Comparison of ENCODE assay signal across 18 cellular contexts in genomic region chr10:36164556-36165504, GRCh38.
DNase-seq lines count a peak whose midpoint lies in the region; ATAC-seq and TF ChIP-seq lines count a peak whose summit lies in the region.
"Had no signal": no experiment of that assay in that cellular context is flagged by ENCODE, and none has a peak within 500 bp of the region (broad histone marks: within the 10 kb centered on the region; RNA-seq: fewer than 3 reads in every experiment).

No MANE protein-coding gene starts in this region.

- H3K4ac ChIP-seq in mesendoderm (ENCODE audit: low read depth, low read length) = no peak overlapping the region

- H3K27ac ChIP-seq in heart left ventricle = no peak overlapping the region
- no peak overlapping the region for H3K27ac ChIP-seq in mesendoderm (ENCODE audit: low read depth, low read length)
- H3K27ac ChIP-seq in vagina = no peak overlapping the region
- H3K27ac ChIP-seq: BLaER1, GM23248, HL-60 had no signal

- TF ChIP-seq POLR2A in heart left ventricle (IDR thresholded peaks at IDR 0.05) (no peak), vagina (IDR thresholded peaks at IDR 0.05) (no peak)

- intact Hi-C loops in Right ventricle myocardium superior (cut with DNase I) (no loop called here), cardiac septum (cut with DNase I) (no loop called here), heart left ventricle (cut with DNase I) (no loop called here), left ventricle myocardium superior (cut with micrococcal nuclease) (no loop called here), vagina (cut with DNase I) (no loop called here)

- TF ChIP-seq CTCF in heart left ventricle (IDR thresholded peaks at IDR 0.05) = no peak
- TF ChIP-seq CTCF in vagina (IDR thresholded peaks at IDR 0.05) = no peak

- no peak overlapping the region for H3K4me3 ChIP-seq in heart left ventricle
- no peak overlapping the region for H3K4me3 ChIP-seq in mesendoderm (ENCODE audit: low read length)
- H3K4me3 ChIP-seq in vagina = no peak overlapping the region
- H3K4me3 ChIP-seq: BLaER1, GM23248 had no signal

- H2BK5ac ChIP-seq in mesendoderm (ENCODE audit: low read length) = no peak overlapping the region

- no peak overlapping the region for H2BK15ac ChIP-seq in mesendoderm (replicated peaks; ENCODE audit: low read depth)

- H3K27me3 ChIP-seq in heart left ventricle (no peaks in the 10 kb centered on the region), mesendoderm (ENCODE audit: insufficient read depth, low read length, poor library complexity) (no peaks in the 10 kb centered on the region), vagina (no peaks in the 10 kb centered on the region)
- H3K27me3 ChIP-seq: BLaER1 had no signal

- no peaks in the 10 kb centered on the region for H3K36me3 ChIP-seq in heart left ventricle
- H3K36me3 ChIP-seq in mesendoderm (ENCODE audit: control insufficient read depth, insufficient read depth, low read length) = no peaks in the 10 kb centered on the region
- H3K36me3 ChIP-seq in vagina = no peaks in the 10 kb centered on the region
- H3K36me3 ChIP-seq: BLaER1 had no signal

- no peak overlapping the region for H2BK120ac ChIP-seq in mesendoderm (ENCODE audit: low read depth, low read length)

- H3K4me1 ChIP-seq in heart left ventricle (peaks cover 0 to 6% (median 0%) of the 10 kb centered on the region in 12 donors), mesendoderm (ENCODE audit: control insufficient read depth, low read depth, low read length) (no peaks in the 10 kb centered on the region), vagina (no peaks in the 10 kb centered on the region)
- H3K4me1 ChIP-seq: BLaER1 had no signal

- no peak overlapping the region for H3K9ac ChIP-seq in mesendoderm (ENCODE audit: low read length)
- H3K9ac ChIP-seq: BLaER1, GM23248 had no signal

- H3K56ac ChIP-seq in mesendoderm (ENCODE audit: low read length) = no peak overlapping the region

- no peaks in the 10 kb centered on the region for H3K4me1 Mint-ChIP-seq in activated T-cell treated with anti-CD3 and anti-CD28 coated beads, Interleukin-2, amount 50 U/mL, for 72 hours (ENCODE audit: low read depth)

- H2AK5ac ChIP-seq in mesendoderm (ENCODE audit: low read length) = no peak overlapping the region

- WGBS in heart left ventricle, 4 donors = 57 to 72% (median 67%) methylated on average over 4 of the region's 4 CpGs
- WGBS in mesendoderm (ENCODE audit: extremely low coverage, insufficient coverage, low lambda C conversion rate) = no CpG with 5 or more reads among the region's 4 CpGs

- no peaks in the 10 kb centered on the region for H3K27me3 Mint-ChIP-seq in activated T-cell treated with anti-CD3 and anti-CD28 coated beads, Interleukin-2, amount 50 U/mL, for 72 hours (ENCODE audit: low read depth)

- no peak overlapping the region for H3K4me2 ChIP-seq in mesendoderm (ENCODE audit: low read length)
- H3K4me2 ChIP-seq: BLaER1 had no signal

- no peaks in the 10 kb centered on the region for H3K36me3 Mint-ChIP-seq in activated T-cell treated with anti-CD3 and anti-CD28 coated beads, Interleukin-2, amount 50 U/mL, for 72 hours (ENCODE audit: insufficient read depth in 2 of 2)
- H3K36me3 Mint-ChIP-seq: CD8-positive, alpha-beta T cell had no signal

- peak; percentile 97 for ATAC-seq in Right ventricle myocardium superior (ENCODE audit: poor library complexity)
- ATAC-seq in heart left ventricle = peak in 3 of 4 donors; percentile 54 to 94 (median 90)
- ATAC-seq in left ventricle myocardium superior = peak; percentile 87
- no peak for ATAC-seq in activated T-cell treated with anti-CD3 and anti-CD28 coated beads, Interleukin-2, amount 50 U/mL, for 72 hours (replicated peaks in 1 of 2)
- ATAC-seq: CD8-positive, alpha-beta T cell had no signal

- H4K5ac ChIP-seq in mesendoderm (ENCODE audit: low read length) = no peak overlapping the region

- no peaks in the 10 kb centered on the region for H3K79me1 ChIP-seq in mesendoderm (ENCODE audit: low read length)

- peaks cover 0 to 4% (median 0%) of the 10 kb centered on the region in 12 donors for H3K9me3 ChIP-seq in heart left ventricle
- no peaks in the 10 kb centered on the region for H3K9me3 ChIP-seq in vagina
- H3K9me3 ChIP-seq: BLaER1 had no signal

- DNase-seq in Right ventricle myocardium superior (no peak), cardiac septum (ENCODE audit: low spot score) (no peak), heart left ventricle (no peak), left ventricle myocardium superior (no peak), mesendoderm (peak; percentile 70), vagina (ENCODE audit: extremely low spot score in 2 of 2) (no peak)
- DNase-seq in activated CD8-positive, alpha-beta memory T cell treated with anti-CD3 and anti-CD28 coated beads, Interleukin-2, amount 50 U/mL, for 4 hours = no peak
- DNase-seq in activated T-cell treated with anti-CD3 and anti-CD28 coated beads, Interleukin-2, amount 50 U/mL, for 72 hours = no peak
- DNase-seq: 8988T; Calu3; CD8-positive, alpha-beta T cell; DMS79 treated with DMSO at 0.1 percent for 48 hours; GF-D8; HCEC 1CT; IMR-90 had no signal

- H3K23ac ChIP-seq in mesendoderm (ENCODE audit: low read length) = no peak overlapping the region

- H3K9me3 Mint-ChIP-seq in activated T-cell treated with anti-CD3 and anti-CD28 coated beads, Interleukin-2, amount 50 U/mL, for 72 hours = peaks cover 0 to 4% of the 10 kb centered on the region in 2 donors

- H3K4me3 Mint-ChIP-seq in activated T-cell treated with anti-CD3 and anti-CD28 coated beads, Interleukin-2, amount 50 U/mL, for 72 hours = no peak overlapping the region
- H3K4me3 Mint-ChIP-seq: CD8-positive, alpha-beta T cell had no signal

- H4K8ac ChIP-seq in mesendoderm (ENCODE audit: low read depth, low read length) = no peak overlapping the region

- no peak overlapping the region for H3K27ac Mint-ChIP-seq in activated T-cell treated with anti-CD3 and anti-CD28 coated beads, Interleukin-2, amount 50 U/mL, for 72 hours
- H3K27ac Mint-ChIP-seq: CD8-positive, alpha-beta T cell had no signal

- no peak overlapping the region for H3K18ac ChIP-seq in mesendoderm (ENCODE audit: low read length)

- no peaks in the 10 kb centered on the region for H3K79me2 ChIP-seq in mesendoderm (ENCODE audit: control insufficient read depth, insufficient read depth, low read length)

Comparison
In these comparisons a context has a peak if more than half of its experiments do, and no peak if none do; other contexts are left out.
1. ATAC-seq: peak in Right ventricle myocardium superior (single experiment), heart left ventricle (3 of 4) and left ventricle myocardium superior (single experiment); none in activated T-cell treated with anti-CD3 and anti-CD28 coated beads, Interleukin-2, amount 50 U/mL, for 72 hours (0 of 2).